1 cellular context compared by ENCODE assay signal in genomic region chr2:74228772-74229171, GRCh38.
TF ChIP-seq lines count a peak whose summit lies in the region.

No MANE protein-coding gene starts in this region.

TF ChIP-seq in H1, 55 proteins besides CTCF, POLR2A, EP300 and RAD21:
- peak; percentile 92 for TF ChIP-seq TCF12 (IDR thresholded peaks at IDR 0.05; ENCODE audit: low read depth, low read length)
- TF ChIP-seq KDM4A (IDR thresholded peaks at IDR 0.05; ENCODE audit: low read depth, low read length, severe bottlenecking): no peak
- peak; percentile 31 to 75; a peak in 1 of 4 replicates for TF ChIP-seq SIN3A (conservative IDR thresholded peaks at IDR 0.05 in 1 of 2, IDR thresholded peaks at IDR 0.05 in 1 of 2; ENCODE audit: low read depth in 1 of 2, low read length in 2 of 2)
